In the genomic region with DNA sequence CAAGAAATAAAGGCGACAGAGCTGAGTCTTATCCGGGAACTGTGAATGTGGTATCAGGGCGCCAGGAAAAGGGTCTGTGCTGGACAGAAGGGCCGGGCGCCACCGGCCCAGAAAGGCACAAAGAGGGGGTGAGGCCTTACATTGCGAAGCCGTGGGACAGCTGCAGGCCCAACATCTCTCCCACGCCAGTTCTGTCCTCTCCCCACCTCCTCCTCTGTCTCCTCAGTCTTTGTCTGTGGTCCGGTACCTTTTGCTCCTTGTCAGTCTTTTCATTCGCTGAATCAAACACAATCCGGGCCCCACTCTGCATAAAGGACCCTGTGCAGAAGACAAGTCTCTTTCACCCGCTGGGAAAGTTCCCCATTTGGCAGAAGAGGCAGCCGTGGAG, we compare ENCODE assay signal across 16 cellular contexts.
DNase-seq lines count a peak whose midpoint lies in the region; ATAC-seq and TF ChIP-seq lines count a peak whose summit lies in the region.
"Had no signal": no experiment of that assay in that cellular context is flagged by ENCODE, and none has a peak within 500 bp of the region (broad histone marks: within the 10 kb centered on the region; RNA-seq: fewer than 3 reads in every experiment).

No MANE protein-coding gene starts in this region.

- H3K4me1 ChIP-seq in SJSA1 (replicated peaks): peaks cover 24% of the 10 kb centered on the region
- peaks cover 32% of the 10 kb centered on the region for H3K4me1 ChIP-seq in lower lobe of right lung
- peaks cover 72% of the 10 kb centered on the region for H3K4me1 ChIP-seq in stomach smooth muscle (ENCODE audit: control insufficient read depth, insufficient read depth, low read length)

- H3K27ac ChIP-seq in SJSA1 (peak overlapping the region; percentile 28), lower lobe of right lung (peak overlapping the region; percentile 51), stomach smooth muscle (ENCODE audit: low read length) (peak overlapping the region; percentile 88)

- peak overlapping the region; percentile 36 to 57 for H3K9ac ChIP-seq in stomach smooth muscle (ENCODE audit: low read length in 2 of 2)

- no peaks in the 10 kb centered on the region for H3K27me3 ChIP-seq in SJSA1 (replicated peaks)
- H3K27me3 ChIP-seq in lower lobe of right lung (ENCODE audit: low read depth): no peaks in the 10 kb centered on the region
- H3K27me3 ChIP-seq in stomach smooth muscle (ENCODE audit: control insufficient read depth in 1 of 2, insufficient read depth in 2 of 2, low read length in 2 of 2): no peaks in the 10 kb centered on the region

- peak overlapping the region; percentile 27 to 97 (median 89) for H3K27ac Mint-ChIP-seq in brain
- H3K27ac Mint-ChIP-seq: CD14-positive monocyte, progenitor cell of endocrine pancreas had no signal

- H3K9me3 Mint-ChIP-seq in brain: peaks cover 33 to 47% (median 40%) of the 10 kb centered on the region in 5 experiments

- TF ChIP-seq CTCF in brain (conservative IDR thresholded peaks at IDR 0.05) (no peak), lower lobe of right lung (IDR thresholded peaks at IDR 0.05) (no peak), lower leg skin (IDR thresholded peaks at IDR 0.05) (no peak)

- H3K36me3 Mint-ChIP-seq in brain: peaks cover 85% of the 10 kb centered on the region

- H3K4me3 Mint-ChIP-seq in brain: peak overlapping the region in 4 of 5 experiments; percentile 17 to 62 (median 36)
- H3K4me3 Mint-ChIP-seq: activated T-cell treated with anti-CD3 and anti-CD28 coated beads, Interleukin-2, amount 50 U/mL, for 4 hours; CD14-positive monocyte had no signal

- H3K27me3 Mint-ChIP-seq in brain: no peaks in the 10 kb centered on the region

- 0 out of 2 replicates have a peak, but pooled peaks cover 2% of the 10 kb centered on the region for H3K9me3 ChIP-seq in SJSA1 (replicated peaks)
- peaks cover 7% of the 10 kb centered on the region for H3K9me3 ChIP-seq in lower lobe of right lung
- H3K9me3 ChIP-seq in stomach smooth muscle (ENCODE audit: control insufficient read depth in 2 of 2, low read length in 2 of 2): peaks cover 0 to 2% of the 10 kb centered on the region in 2 donors

- H3K4me3 ChIP-seq in SJSA1 (no peak overlapping the region), lower lobe of right lung (no peak overlapping the region), stomach smooth muscle (ENCODE audit: low read length in 2 of 2) (peak overlapping the region; percentile 20 to 49), lower leg skin (ENCODE audit: low read depth, poor library complexity, severe bottlenecking) (no peak overlapping the region)

- peak in 1 of 2 donors; percentile 6 for ATAC-seq in lower lobe of right lung
- ATAC-seq in HG03097 (IDR thresholded peaks at IDR 0.05; ENCODE audit: low FRiP score, unreplicated experiment): no peak
- ATAC-seq: activated T-cell treated with anti-CD3 and anti-CD28 coated beads, Interleukin-2, amount 50 U/mL, for 4 hours had no signal

- intact Hi-C loops in lower lobe of right lung (cut with DNase I): no loop called here
- intact Hi-C loops in lower leg skin (cut with DNase I; ENCODE audit: low total_unique reads): no loop called here

- no peak for TF ChIP-seq POLR2A in lower leg skin (IDR thresholded peaks at IDR 0.05)

- peaks cover 49% of the 10 kb centered on the region for H3K4me1 Mint-ChIP-seq in brain
- H3K4me1 Mint-ChIP-seq: CD14-positive monocyte had no signal

- no peak for DNase-seq in SJSA1 (ENCODE audit: low read depth in 1 of 2, low spot score in 2 of 2)
- DNase-seq in lower lobe of right lung: no peak
- DNase-seq in lower leg skin (ENCODE audit: low spot score in 2 of 2): no peak
- no peak for DNase-seq in SHP77 treated with DMSO at 0.1 percent for 48 hours (lab: John Stamatoyannopoulos, UW)
- DNase-seq in NCI-H446 (lab: John Stamatoyannopoulos, UW): no peak
- DNase-seq: activated CD4-positive, alpha-beta T cell treated with anti-CD3 and anti-CD28 coated beads, Interleukin-2, amount 50 U/mL, for 1 hour; activated T-cell treated with anti-CD3 and anti-CD28 coated beads, Interleukin-2, amount 50 U/mL, for 4 hours; dermis blood vessel endothelial cell; DND-41; H7; NCI-H526 had no signal

- whole genome bisulfite sequencing in lower leg skin, 2 donors: 87 to 90% methylated on average over 14 of the region's 14 CpGs

- H3K36me3 ChIP-seq in SJSA1 (peaks cover 6% of the 10 kb centered on the region; the same call in 1 of the 2 replicates), lower lobe of right lung (peaks cover 22% of the 10 kb centered on the region), stomach smooth muscle (ENCODE audit: control insufficient read depth in 2 of 2, insufficient read depth in 2 of 2, low read length in 2 of 2) (peaks cover 5 to 9% of the 10 kb centered on the region in 2 donors)

Comparison
In these comparisons a context has a peak if more than half of its experiments do, and no peak if none do; other contexts are left out.
1. H3K27ac ChIP-seq: peak in every context shown above with its lines; median percentile 88 in stomach smooth muscle; 51 in lower lobe of right lung; 28 in SJSA1.
2. H3K4me3 ChIP-seq: peak in stomach smooth muscle (2 of 2); none in SJSA1 (single experiment), lower lobe of right lung (single experiment) and lower leg skin (single experiment).